ENCODE assay signal across 8 cellular contexts in the genomic region with DNA sequence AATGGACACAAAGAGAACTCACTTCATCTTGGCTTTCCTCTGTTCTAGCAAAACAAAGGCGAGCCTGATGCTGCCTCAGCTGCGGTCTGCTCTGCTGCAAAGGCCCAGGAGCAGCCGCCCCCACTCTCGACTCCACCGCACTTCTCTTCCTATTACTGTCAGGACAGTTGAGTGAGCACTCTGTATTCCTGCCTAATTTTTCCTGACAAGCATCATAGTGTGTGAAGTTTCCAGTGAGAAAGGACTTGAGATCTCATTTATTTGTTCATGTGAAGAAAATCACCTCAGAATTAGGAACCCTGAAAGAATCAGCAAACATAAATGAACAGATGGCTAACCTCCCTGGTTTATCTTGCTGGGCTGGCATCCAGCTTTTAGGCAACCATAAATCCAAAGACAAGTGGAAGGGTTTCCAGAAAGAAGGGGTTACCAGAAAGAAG. TPM values are rescaled to one million over a fixed set of nuclear protein-coding genes. Genes with fewer than 3 reads are reported as not detected.
A peak's percentile ranks its signal among the peaks of the same experiment; 100 is the strongest.
DNase-seq lines count a peak whose midpoint lies in the region; ATAC-seq and TF ChIP-seq lines count a peak whose summit lies in the region.

No MANE protein-coding gene starts in this region.

- intact Hi-C loops in left lung (cut with DNase I), result no loop called here

- DNase-seq in EL, result peak; percentile 30
- DNase-seq in NCI-H526 (lab: John Stamatoyannopoulos, UW), result peak; percentile 14 to 57
- peak; percentile 71 for DNase-seq in brain microvascular endothelial cell
- DNase-seq in left lung, result peak; percentile 76 to 80
- peak; percentile 93 for DNase-seq in superior temporal gyrus (ENCODE audit: extremely low spot score)
- no peak for DNase-seq in GOT3 (lab: John Stamatoyannopoulos, UW)

- TF ChIP-seq CTCF in brain microvascular endothelial cell (IDR thresholded peaks at IDR 0.05; ENCODE audit: low read depth, low read length, missing control alignments), result no peak
- TF ChIP-seq CTCF in left lung (IDR thresholded peaks at IDR 0.05), result no peak

- H3K4me1 ChIP-seq in left lung, result peaks cover 70 to 100% of the 10 kb centered on the region in 2 donors

- H3K27ac ChIP-seq in brain microvascular endothelial cell, result peak overlapping the region; percentile 84
- peak overlapping the region; percentile 79 to 91 for H3K27ac ChIP-seq in left lung

- no peaks in the 10 kb centered on the region for H3K27me3 ChIP-seq in brain microvascular endothelial cell (replicated peaks)
- no peaks in the 10 kb centered on the region for H3K27me3 ChIP-seq in left lung

- no peaks in the 10 kb centered on the region for H3K9me3 ChIP-seq in left lung

- H3K4me3 ChIP-seq in brain microvascular endothelial cell (ENCODE audit: low read depth, low read length) (no peak overlapping the region), left lung (no peak overlapping the region)

- ATAC-seq in HG03039 (IDR thresholded peaks at IDR 0.05; ENCODE audit: unreplicated experiment) (peak; percentile 25), left lung (peak; percentile 54), HG02588 (IDR thresholded peaks at IDR 0.05; ENCODE audit: unreplicated experiment) (no peak)

- in situ Hi-C loops in brain microvascular endothelial cell (cut with HindIII; ENCODE audit: low pct_ligation_motif_present, low sequenced_read_pairs), result no loop called here

- H3K36me3 ChIP-seq in brain microvascular endothelial cell (replicated peaks), result peaks cover 8% of the 10 kb centered on the region
- peaks cover 0 to 19% of the 10 kb centered on the region in 2 donors for H3K36me3 ChIP-seq in left lung

RNA-seq across cellular contexts. Expression of a gene that starts 15.6 kb away (rescaled TPM):
- 100 to 1,000 TPM; 219 to 223 TPM for total RNA-seq in left lung

RNA-seq across cellular contexts. Expression of a gene that starts 49.8 kb away (rescaled TPM):
- 10 to 100 TPM; 26.8 to 36.2 TPM for total RNA-seq in left lung

RNA-seq across cellular contexts. Expression of a gene that starts 53.5 kb away (rescaled TPM):
- 1 to 10 TPM; 3.2 TPM for total RNA-seq in left lung
